1 cellular context compared by ENCODE assay signal in the genomic region with DNA sequence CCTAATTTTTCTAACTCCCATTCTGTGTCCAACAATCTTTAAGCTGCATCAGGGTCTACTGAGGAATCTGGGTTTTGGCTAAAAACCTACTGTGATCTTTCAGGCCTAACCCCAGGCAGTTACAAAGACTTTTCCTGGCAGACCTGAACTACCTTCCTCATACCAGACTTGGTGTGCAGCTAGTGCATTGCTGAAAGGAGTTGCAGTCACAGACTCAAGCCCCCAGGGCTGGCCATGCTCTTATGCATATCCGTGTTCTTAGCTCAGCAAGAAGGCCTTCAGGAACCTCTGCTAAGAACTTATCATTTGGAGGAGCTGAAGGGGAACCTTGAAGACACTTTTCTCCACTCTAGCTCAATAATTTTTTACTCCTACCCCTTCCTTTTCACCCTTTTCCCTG.
TF ChIP-seq lines count a peak whose summit lies in the region.

No MANE protein-coding gene starts in this region.

TF ChIP-seq in GM12891, 5 proteins besides CTCF, POLR2A, EP300 and RAD21 (continued from another document):
- no peak for TF ChIP-seq SPI1 (IDR thresholded peaks at IDR 0.05; ENCODE audit: low read depth, low read length)
